In genomic region chr5:38563624-38564023, GRCh38 we compare ENCODE assay signal across 21 cellular contexts. TPM values are rescaled to one million over a fixed set of nuclear protein-coding genes. Genes with fewer than 3 reads are reported as not detected.
DNase-seq lines count a peak whose midpoint lies in the region; ATAC-seq, FAIRE-seq and TF ChIP-seq lines count a peak whose summit lies in the region.
"Had no signal": no experiment of that assay in that cellular context is flagged by ENCODE, and none has a peak within 500 bp of the region (broad histone marks: within the 10 kb centered on the region; RNA-seq: fewer than 3 reads in every experiment).

No MANE protein-coding gene starts in this region.

- TF ChIP-seq POLR2A in HepG2 (IDR thresholded peaks at IDR 0.05; ENCODE audit: insufficient read depth in 1 of 2, low read depth in 2 of 2, low read length in 2 of 2) (no peak), right lobe of liver (IDR thresholded peaks at IDR 0.05) (no peak)

- no TSS peak for BruUV-seq in HepG2 (replicated peaks; lab: Mats Ljungman, UMichigan)

- H2AFZ ChIP-seq in HepG2 (ENCODE audit: low read length), result no peak overlapping the region

- CTCF ChIA-PET in HepG2 (lab: Yijun Ruan, JAX; ENCODE audit: low intra/inter-chr PET ratio, low total read pairs), result no interaction called here

- no peaks in the 10 kb centered on the region for H3K36me3 ChIP-seq in HepG2 (replicated peaks in 1 of 2; ENCODE audit: control insufficient read depth in 1 of 2, insufficient read depth in 2 of 2, low read length in 2 of 2)
- H3K36me3 ChIP-seq in right lobe of liver, result no peaks in the 10 kb centered on the region
- H3K36me3 ChIP-seq: BLaER1, Peyer's patch had no signal

- no peak overlapping the region for H3K9ac ChIP-seq in HepG2 (ENCODE audit: insufficient read depth, low read depth, low read length)
- H3K9ac ChIP-seq: BLaER1 had no signal

- in situ Hi-C loops in HepG2 (cut with HindIII; ENCODE audit: extremely low pct_ligation_motif_present, low pct_unique_long_range_greater_than_20kb), result no loop called here

- H4K20me1 ChIP-seq in HepG2 (ENCODE audit: insufficient read depth, low read length), result no peaks in the 10 kb centered on the region
- H4K20me1 ChIP-seq: BLaER1 had no signal

- H3K79me2 ChIP-seq in HepG2 (ENCODE audit: insufficient read depth, low read length), result no peaks in the 10 kb centered on the region

- DNase-seq in HepG2 (ENCODE audit: low spot score), result no peak
- DNase-seq in right lobe of liver, result no peak
- DNase-seq in left cardiac atrium, result no peak
- DNase-seq in nephron progenitor cell, result peak; percentile 20
- DNase-seq in DMS79 treated with DMSO at 0.1 percent for 48 hours (lab: John Stamatoyannopoulos, UW), result no peak
- no peak for DNase-seq in stimulated activated CD8-positive, alpha-beta memory T cell treated with anti-CD3 and anti-CD28 coated beads, Interleukin-4, amount 100 ng/mL, for 48 hours
- DNase-seq in endothelial cell (ENCODE audit: low spot score), result no peak
- DNase-seq: CD8-positive, alpha-beta T cell; MM.1S; NCI-H1092; NCI-H2081; NK-92 treated with Interleukin-12 subunit alpha and Interleukin-12 subunit beta, amount 100 ng/mL, for 24 hours; Peyer's patch had no signal

- H3K27me3 ChIP-seq in HepG2 (ENCODE audit: control insufficient read depth in 1 of 2, insufficient read depth in 2 of 2, low read length in 2 of 2) (no peaks in the 10 kb centered on the region; a peak in 2 of 5 replicates), right lobe of liver (no peaks in the 10 kb centered on the region)
- H3K27me3 ChIP-seq: BLaER1, Peyer's patch had no signal

- POLR2A ChIA-PET in HepG2 (lab: Yijun Ruan, JAX), result no interaction called here

- no peaks in the 10 kb centered on the region for H3K9me3 ChIP-seq in HepG2 (ENCODE audit: low read length)
- H3K9me3 ChIP-seq in right lobe of liver, result no peaks in the 10 kb centered on the region
- H3K9me3 ChIP-seq: BLaER1, Peyer's patch had no signal

- no peak overlapping the region for H3K4me2 ChIP-seq in HepG2 (ENCODE audit: low read depth, low read length)
- H3K4me2 ChIP-seq: BLaER1 had no signal

- H3K27ac ChIP-seq in HepG2 (ENCODE audit: extremely low read length, insufficient read depth, low read length) (no peak overlapping the region), right lobe of liver (no peak overlapping the region)
- H3K27ac ChIP-seq: BLaER1, HL-60, Peyer's patch, SK-N-MC had no signal

- H3K4me1 ChIP-seq in HepG2 (ENCODE audit: insufficient read depth, low read length) (peaks cover 13% of the 10 kb centered on the region; the same call in 1 of the 2 replicates), right lobe of liver (peaks cover 0 to 8% (median 0%) of the 10 kb centered on the region in 4 donors)
- H3K4me1 ChIP-seq: BLaER1, Peyer's patch had no signal

- TF ChIP-seq EP300 in HepG2 (IDR thresholded peaks at IDR 0.05; ENCODE audit: low read depth in 2 of 2, low read length in 2 of 2), result no peak
- TF ChIP-seq EP300 in HepG2 (CRISPR knock-in tag; IDR thresholded peaks at IDR 0.05; ENCODE audit: borderline replicate concordance), result no peak

- no peak overlapping the region for H3K4me3 ChIP-seq in HepG2 (replicated peaks in 1 of 3; ENCODE audit: insufficient read depth in 1 of 3, low read depth in 2 of 3, low read length in 3 of 3)
- H3K4me3 ChIP-seq in right lobe of liver, result no peak overlapping the region
- H3K4me3 ChIP-seq: BLaER1, Peyer's patch, SK-N-MC had no signal

- intact Hi-C loops in HepG2 (cut with micrococcal nuclease; ENCODE audit: unreplicated experiment) (no loop called here), right lobe of liver (cut with DNase I) (no loop called here), left cardiac atrium (cut with DNase I) (no loop called here)

- H3K27me3 Mint-ChIP-seq in nephron progenitor cell (ENCODE audit: low read depth, poor library complexity), result peaks cover 14% of the 10 kb centered on the region
- no peaks in the 10 kb centered on the region for H3K27me3 Mint-ChIP-seq in endothelial cell (ENCODE audit: unreplicated experiment)

- WGBS in HepG2 (ENCODE audit: low lambda C conversion rate), result 25% methylated on average over 4 of the region's 5 CpGs
- WGBS in right lobe of liver (ENCODE audit: insufficient coverage, low coverage, low lambda C conversion rate, missing lambda C conversion rate), result no CpG with 5 or more reads among the region's 5 CpGs

- H3K4me3 Mint-ChIP-seq in nephron progenitor cell, result no peak overlapping the region
- no peak overlapping the region for H3K4me3 Mint-ChIP-seq in endothelial cell (ENCODE audit: unreplicated experiment)
- H3K4me3 Mint-ChIP-seq: CD8-positive, alpha-beta T cell; IgD-negative memory B cell had no signal

- peak; percentile 54 for ATAC-seq in HepG2
- no peak for ATAC-seq in right lobe of liver
- peak; percentile 72 to 74 for ATAC-seq in left cardiac atrium
- no peak for ATAC-seq in GM21447 (IDR thresholded peaks at IDR 0.05; ENCODE audit: unreplicated experiment)
- ATAC-seq: CD8-positive, alpha-beta T cell had no signal

- H3K9me3 Mint-ChIP-seq in nephron progenitor cell, result no peaks in the 10 kb centered on the region
- no peaks in the 10 kb centered on the region for H3K9me3 Mint-ChIP-seq in endothelial cell (ENCODE audit: unreplicated experiment)
- H3K9me3 Mint-ChIP-seq: CD8-positive, alpha-beta T cell had no signal

- H3K4me1 Mint-ChIP-seq in nephron progenitor cell (peaks cover 25% of the 10 kb centered on the region), endothelial cell (ENCODE audit: unreplicated experiment) (peaks cover 7% of the 10 kb centered on the region)
- H3K4me1 Mint-ChIP-seq: IgD-negative memory B cell had no signal

- H3K27ac Mint-ChIP-seq in nephron progenitor cell (peak overlapping the region; percentile 6), endothelial cell (ENCODE audit: unreplicated experiment) (no peak overlapping the region)
- H3K27ac Mint-ChIP-seq: CD8-positive, alpha-beta T cell; IgD-negative memory B cell had no signal

- H3K36me3 Mint-ChIP-seq in nephron progenitor cell (ENCODE audit: low read depth), result no peaks in the 10 kb centered on the region
- H3K36me3 Mint-ChIP-seq in endothelial cell (ENCODE audit: low read depth, unreplicated experiment), result no peaks in the 10 kb centered on the region
- H3K36me3 Mint-ChIP-seq: CD8-positive, alpha-beta T cell; IgD-negative memory B cell had no signal

- no peak for FAIRE-seq in HepG2 (lab: Jason Lieb, UNC)
- FAIRE-seq: A204.1, GM12892, GM18507 had no signal

- TF ChIP-seq RAD21 in HepG2 (CRISPR knock-in tag; IDR thresholded peaks at IDR 0.05), result no peak

- TF ChIP-seq CTCF in HepG2 (CRISPR knock-in tag; IDR thresholded peaks at IDR 0.05), result no peak
- no peak for TF ChIP-seq CTCF in right lobe of liver (IDR thresholded peaks at IDR 0.05)
- no peak for TF ChIP-seq CTCF in nephron progenitor cell (IDR thresholded peaks at IDR 0.05)
- no peak for TF ChIP-seq CTCF in endothelial cell (IDR thresholded peaks at IDR 0.05; ENCODE audit: unreplicated experiment)

TF ChIP-seq in HepG2, 621 proteins besides CTCF, POLR2A, EP300 and RAD21 (continues in another document):
- TF ChIP-seq IRF1 (CRISPR knock-in tag; IDR thresholded peaks at IDR 0.05; ENCODE audit: low read depth) (no peak), ZNF138 (CRISPR knock-in tag; IDR thresholded peaks at IDR 0.05; ENCODE audit: low read depth) (no peak), BRF2 (CRISPR knock-in tag; IDR thresholded peaks at IDR 0.05) (no peak), CBX1 (IDR thresholded peaks at IDR 0.05; ENCODE audit: low read depth) (no peak), NR2F2 (IDR thresholded peaks at IDR 0.05; ENCODE audit: borderline replicate concordance, low read depth) (no peak)

RNA-seq across cellular contexts. Expression of gene LIFR, which starts 7.2 kb away (rescaled TPM):
- total RNA-seq in HepG2 (2016; rRNA removed; fragmentation: Illumina TruSeq; extraction: Trizol), result 20.1 and 25.2 TPM in 2 replicates
- total RNA-seq in HepG2 (2016; cell fraction: cytosol; rRNA removed; fragmentation: Illumina TruSeq; extraction: Trizol; ENCODE audit: low read depth), result 58.4 and 67.4 TPM in 2 replicates
- 20.0 and 23.0 TPM in 2 replicates for total RNA-seq in HepG2 (2016; cell fraction: insoluble cytoplasmic fraction; rRNA removed; fragmentation: Illumina TruSeq; extraction: Trizol)
- total RNA-seq in HepG2 (2016; cell fraction: membrane; rRNA removed; fragmentation: Illumina TruSeq; extraction: Trizol), result 31.5 and 38.0 TPM in 2 replicates
- 39.8 and 44.4 TPM in 2 replicates for total RNA-seq in HepG2 (2016; cell fraction: nucleus; rRNA removed; fragmentation: Illumina TruSeq; extraction: Trizol)
- 5.0 and 6.3 TPM in 2 replicates for polyA plus RNA-seq in HepG2 (2011; rRNA removed)
- 1.9 and 3.2 TPM in 2 replicates for polyA plus RNA-seq in HepG2 (2011; cell fraction: cytosol; rRNA removed)
- 6.5 and 8.0 TPM in 2 replicates for polyA plus RNA-seq in HepG2 (2011; cell fraction: nucleus; rRNA removed)
- 7.6 and 12.3 TPM in 2 replicates for polyA plus RNA-seq in HepG2 (2012)
- 0.20 and 0.28 TPM in 2 replicates for polyA plus RNA-seq in HepG2 (2016; cell fraction: cytosol; fragmentation: Illumina TruSeq; extraction: Trizol; ENCODE audit: low read depth)
- polyA plus RNA-seq in HepG2 (2016; cell fraction: insoluble cytoplasmic fraction; fragmentation: Illumina TruSeq; extraction: Trizol; ENCODE audit: low read depth), result 6.5 and 7.1 TPM in 2 replicates
- 1.1 TPM in 2 replicates for polyA plus RNA-seq in HepG2 (2016; cell fraction: membrane; fragmentation: Illumina TruSeq; extraction: Trizol; ENCODE audit: low read depth)
- 19.2 and 20.0 TPM in 2 replicates for polyA plus RNA-seq in HepG2 (2016; cell fraction: nucleus; fragmentation: Illumina TruSeq; extraction: Trizol; ENCODE audit: insufficient read depth, low read depth)
- polyA minus RNA-seq in HepG2 (2011; rRNA and poly(A)+ RNA removed; ENCODE audit: low replicate concordance), result 15.0 and 54.2 TPM in 2 replicates
- 17.8 and 19.0 TPM in 2 replicates for polyA minus RNA-seq in HepG2 (2011; cell fraction: cytosol; rRNA and poly(A)+ RNA removed)
- polyA minus RNA-seq in HepG2 (2011; cell fraction: nucleus; rRNA and poly(A)+ RNA removed), result 63.7 and 65.9 TPM in 2 replicates
- total RNA-seq in right lobe of liver, result 10 to 100 TPM; 14.3 to 52.1 (median 28.2) TPM
- 10 to 100 TPM; 59.7 to 68.9 TPM for total RNA-seq in left cardiac atrium
- total RNA-seq in endothelial cell (ENCODE audit: unreplicated experiment), result 96.0 TPM
- total RNA-seq: CD8-positive, alpha-beta T cell had no signal
- polyA plus RNA-seq: IgD-negative memory B cell had no signal

Comparison
In these comparisons a context has a peak if more than half of its experiments do, and no peak if none do; other contexts are left out.
1. ATAC-seq: peak in HepG2 (single experiment) and left cardiac atrium (2 of 2); none in right lobe of liver (0 of 4) and GM21447 (single experiment).